ENCODE assay signal across 20 cellular contexts in the genomic region with DNA sequence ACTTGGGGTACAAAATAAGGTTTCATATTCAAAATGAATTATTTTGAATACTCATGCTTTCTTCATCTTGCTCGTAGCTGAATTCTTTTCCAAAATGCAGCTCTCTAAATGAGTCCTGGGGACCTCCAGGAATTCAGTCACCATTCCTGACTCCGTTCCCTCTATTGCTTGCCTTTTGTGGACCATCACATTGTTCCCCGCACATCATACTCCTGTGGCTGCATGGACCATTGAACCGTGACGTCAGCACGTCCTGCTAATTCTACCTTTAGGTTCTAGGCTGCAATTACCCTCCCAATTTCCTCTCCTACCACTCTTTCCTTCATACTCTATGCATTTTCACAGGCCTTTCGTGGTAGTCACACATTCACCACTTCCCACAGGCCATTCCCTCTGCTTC.
"Had no signal": no experiment of that assay in that cellular context is flagged by ENCODE, and none has a peak within 500 bp of the region (broad histone marks: within the 10 kb centered on the region; RNA-seq: fewer than 3 reads in every experiment).

No MANE protein-coding gene starts in this region.

- H3K4me3 ChIP-seq: upper lobe of right lung had no signal

- H3K27ac ChIP-seq: foreskin keratinocyte, parathyroid adenoma, upper lobe of right lung, VCaP had no signal

- H3K4me1 ChIP-seq: foreskin keratinocyte, parathyroid adenoma, upper lobe of right lung had no signal

- H3K27me3 ChIP-seq: foreskin keratinocyte, upper lobe of right lung had no signal

- H3K36me3 ChIP-seq: upper lobe of right lung had no signal

- H3K9me3 ChIP-seq: upper lobe of right lung had no signal

- H2AFZ ChIP-seq: parathyroid adenoma had no signal

- ATAC-seq: activated CD8-positive, alpha-beta T cell treated with anti-CD3 and anti-CD28 coated beads, Interleukin-2, amount 10 ng/mL, durations not matched to agents 7 days and 5 days; foreskin keratinocyte; left cardiac atrium; natural killer cell; right cardiac atrium; stimulated activated naive CD8-positive, alpha-beta T cell treated with anti-CD3 and anti-CD28 coated beads, Interleukin-15, Interleukin-2, amounts not matched to agents 100 U/mL and 50 U/mL, for 24 hours; upper lobe of right lung had no signal

- H3K9ac ChIP-seq: parathyroid adenoma had no signal

- H3K79me2 ChIP-seq: parathyroid adenoma had no signal

- DNase-seq: activated CD4-positive, alpha-beta T cell treated with anti-CD3 and anti-CD28 coated beads for 1 hour; activated CD4-positive, alpha-beta T cell treated with anti-CD3 and anti-CD28 coated beads, Interleukin-2, amount 50 U/mL, for 1 hour; activated CD8-positive, alpha-beta T cell treated with anti-CD3 and anti-CD28 coated beads, Interleukin-2, amount 10 ng/mL, durations not matched to agents 7 days and 5 days; activated naive CD4-positive, alpha-beta T cell; activated T-cell treated with anti-CD3 and anti-CD28 coated beads, Interleukin-2, amount 50 U/mL, for 24 hours; central memory CD4-positive, alpha-beta T cell; effector memory CD4-positive, alpha-beta T cell; foreskin keratinocyte; left cardiac atrium; midbrain; natural killer cell; nucleus accumbens; right cardiac atrium; stimulated activated CD4-positive, alpha-beta T cell treated with anti-CD3 and anti-CD28 coated beads, Interleukin-12 subunit alpha, Interleukin-12 subunit beta, amount 100 ng/mL, for 4 hours; stimulated activated CD4-positive, alpha-beta T cell treated with anti-CD3 and anti-CD28 coated beads, Interleukin-4, amount 100 ng/mL, for 4 hours; stimulated activated naive CD8-positive, alpha-beta T cell treated with anti-CD3 and anti-CD28 coated beads, Interleukin-15, Interleukin-2, amounts not matched to agents 100 U/mL and 50 U/mL, for 24 hours; T-helper 2 cell; upper lobe of right lung had no signal
